12 cellular contexts compared by ENCODE assay signal in the genomic region with DNA sequence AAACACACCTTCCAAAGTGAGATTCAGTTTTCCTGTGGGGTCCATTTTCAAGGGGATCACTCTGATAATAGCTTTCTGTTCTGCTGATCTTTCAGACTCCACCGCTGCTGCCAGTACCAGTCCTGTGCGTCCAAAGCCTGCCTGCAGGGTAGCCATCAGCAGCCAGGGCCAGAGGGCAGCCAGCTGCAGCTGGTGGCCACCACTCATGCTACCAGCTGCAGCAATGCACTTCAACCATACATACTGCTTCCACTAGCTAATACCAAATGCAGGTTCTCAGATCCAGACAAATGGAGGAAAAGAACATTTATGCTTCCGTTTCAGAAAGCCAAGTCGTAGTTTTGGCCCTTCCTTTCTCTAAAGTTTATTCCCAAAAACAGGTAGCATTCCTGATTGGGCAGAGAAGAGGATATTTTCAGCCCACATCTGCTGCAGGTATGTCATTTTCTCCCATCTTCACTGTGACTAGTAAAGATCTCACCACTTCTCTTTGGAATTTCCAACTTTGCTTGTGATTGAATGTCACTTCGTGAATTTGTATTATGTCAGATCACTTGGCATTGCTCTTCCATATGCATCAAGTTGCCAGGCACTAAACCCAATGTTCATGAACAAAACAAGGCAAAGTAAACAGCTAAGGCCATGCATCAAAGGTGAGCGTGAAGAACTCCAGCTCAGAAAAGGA. TPM values are rescaled to one million over a fixed set of nuclear protein-coding genes. Genes with fewer than 3 reads are reported as not detected.
DNase-seq lines count a peak whose midpoint lies in the region; ATAC-seq and TF ChIP-seq lines count a peak whose summit lies in the region.
"Had no signal": no experiment of that assay in that cellular context is flagged by ENCODE, and none has a peak within 500 bp of the region (broad histone marks: within the 10 kb centered on the region; RNA-seq: fewer than 3 reads in every experiment).

No MANE protein-coding gene starts in this region.

- TF ChIP-seq CTCF in C4-2B (conservative IDR thresholded peaks at IDR 0.05): no peak

- H3K36me3 Mint-ChIP-seq in IgD-negative memory B cell: no peaks in the 10 kb centered on the region
- H3K36me3 Mint-ChIP-seq in memory B cell: no peaks in the 10 kb centered on the region
- no peaks in the 10 kb centered on the region for H3K36me3 Mint-ChIP-seq in activated CD4-positive, alpha-beta memory T cell treated with anti-CD3 and anti-CD28 coated beads for 36 hours

- H3K9ac ChIP-seq in duodenal mucosa (ENCODE audit: low read depth in 1 of 2, low read length in 2 of 2): peak overlapping the region; percentile 53 to 91
- H3K9ac ChIP-seq: BLaER1 treated with 17β-estradiol and CSF1 and Interleukin-3, amounts not matched to agents 10 nM and 100 nM had no signal

- no peaks in the 10 kb centered on the region for H3K36me3 ChIP-seq in duodenal mucosa (ENCODE audit: control insufficient read depth in 1 of 2, insufficient read depth in 2 of 2, low read length in 2 of 2)
- H3K36me3 ChIP-seq: BLaER1 treated with 17β-estradiol and CSF1 and Interleukin-3, amounts not matched to agents 10 nM and 100 nM had no signal

- H3K9me3 ChIP-seq in duodenal mucosa (ENCODE audit: control insufficient read depth in 1 of 2, low read length in 2 of 2): no peaks in the 10 kb centered on the region
- H3K9me3 ChIP-seq: BLaER1 treated with 17β-estradiol and CSF1 and Interleukin-3, amounts not matched to agents 10 nM and 100 nM had no signal

- no peak for ATAC-seq in memory B cell (ENCODE audit: low read depth)
- ATAC-seq in GM21528 (IDR thresholded peaks at IDR 0.05; ENCODE audit: low FRiP score, unreplicated experiment): no peak
- no peak for ATAC-seq in GM19467 (IDR thresholded peaks at IDR 0.05; ENCODE audit: unreplicated experiment)

- peak overlapping the region; percentile 69 to 73 for H3K4me3 ChIP-seq in duodenal mucosa (ENCODE audit: low read depth in 1 of 2, low read length in 2 of 2)
- H3K4me3 ChIP-seq: BLaER1 treated with 17β-estradiol and CSF1 and Interleukin-3, amounts not matched to agents 10 nM and 100 nM had no signal

- POLR2A ChIA-PET in activated CD4-positive, alpha-beta memory T cell treated with anti-CD3 and anti-CD28 coated beads for 36 hours (lab: Charles Lee): interaction anchor here (0.7 to 1.9 kb wide), 3 partner anchors 35 to 83 kb away, joined by 4 to 5 read pairs (median 5); no protein-coding TSS in a partner anchor

- peak overlapping the region in 2 of 3 donors; percentile 8 to 48 for H3K27ac Mint-ChIP-seq in IgD-negative memory B cell
- H3K27ac Mint-ChIP-seq in memory B cell: peak overlapping the region; percentile 73
- H3K27ac Mint-ChIP-seq in activated CD4-positive, alpha-beta memory T cell treated with anti-CD3 and anti-CD28 coated beads for 36 hours: no peak overlapping the region

- intact Hi-C loops in activated CD4-positive, alpha-beta memory T cell treated with anti-CD3 and anti-CD28 coated beads for 36 hours (cut with micrococcal nuclease): loop anchor here (2.0 to 5.0 kb wide), 2 partner anchors 33 to 113 kb away; no protein-coding TSS in a partner anchor

- H3K9me3 Mint-ChIP-seq in IgD-negative memory B cell (no peaks in the 10 kb centered on the region), memory B cell (no peaks in the 10 kb centered on the region)
- H3K9me3 Mint-ChIP-seq in activated CD4-positive, alpha-beta memory T cell treated with anti-CD3 and anti-CD28 coated beads for 36 hours: no peaks in the 10 kb centered on the region

- H3K4me3 Mint-ChIP-seq in IgD-negative memory B cell (no peak overlapping the region), memory B cell (no peak overlapping the region)
- H3K4me3 Mint-ChIP-seq in activated CD4-positive, alpha-beta memory T cell treated with anti-CD3 and anti-CD28 coated beads for 36 hours: no peak overlapping the region

- peaks cover 8 to 14% of the 10 kb centered on the region in 2 donors for H3K4me1 ChIP-seq in duodenal mucosa (ENCODE audit: control insufficient read depth in 1 of 2, insufficient read depth in 2 of 2, low read length in 2 of 2)

- CTCF ChIA-PET in activated CD4-positive, alpha-beta memory T cell treated with anti-CD3 and anti-CD28 coated beads for 36 hours (lab: Charles Lee): interaction anchor here (0.6 to 10.3 kb wide), 7 partner anchors 11 to 111 kb away, joined by 3 to 133 read pairs (median 5); a partner anchor contains a TSS

- DNase-seq in memory B cell (ENCODE audit: low spot score in 2 of 2): no peak
- DNase-seq in medulla oblongata (ENCODE audit: extremely low spot score): no peak
- DNase-seq in activated CD4-positive, alpha-beta memory T cell treated with anti-CD3 and anti-CD28 coated beads for 36 hours: no peak
- DNase-seq: activated CD4-positive, CD25-positive, alpha-beta regulatory T cell; NCI-H187; stimulated activated CD4-positive, alpha-beta T cell treated with anti-CD3 and anti-CD28 coated beads, Interleukin-2, amount 100 ng/mL, for 48 hours had no signal

- H3K27ac ChIP-seq in C4-2B: peak overlapping the region; percentile 40; the same call in 1 of the 2 replicates
- peak overlapping the region; percentile 6 for H3K27ac ChIP-seq in duodenal mucosa (ENCODE audit: low read depth, low read length)
- H3K27ac ChIP-seq: BLaER1 treated with 17β-estradiol and CSF1 and Interleukin-3, amounts not matched to agents 10 nM and 100 nM had no signal

- peaks cover 0 to 19% (median 9%) of the 10 kb centered on the region in 3 donors for H3K4me1 Mint-ChIP-seq in IgD-negative memory B cell
- peaks cover 8% of the 10 kb centered on the region for H3K4me1 Mint-ChIP-seq in memory B cell
- peaks cover 32% of the 10 kb centered on the region for H3K4me1 Mint-ChIP-seq in activated CD4-positive, alpha-beta memory T cell treated with anti-CD3 and anti-CD28 coated beads for 36 hours (ENCODE audit: low read depth)

- H3K27me3 Mint-ChIP-seq in IgD-negative memory B cell: no peaks in the 10 kb centered on the region
- H3K27me3 Mint-ChIP-seq in memory B cell: no peaks in the 10 kb centered on the region
- no peaks in the 10 kb centered on the region for H3K27me3 Mint-ChIP-seq in activated CD4-positive, alpha-beta memory T cell treated with anti-CD3 and anti-CD28 coated beads for 36 hours

- H3K27me3 ChIP-seq in duodenal mucosa (ENCODE audit: control insufficient read depth in 1 of 2, insufficient read depth in 2 of 2, low read length in 2 of 2): no peaks in the 10 kb centered on the region
- H3K27me3 ChIP-seq: BLaER1 treated with 17β-estradiol and CSF1 and Interleukin-3, amounts not matched to agents 10 nM and 100 nM had no signal

RNA-seq across cellular contexts. Expression of a gene that starts 1.8 kb away (rescaled TPM):
- 0.15 TPM for polyA plus RNA-seq in IgD-negative memory B cell
- under 1 TPM; 0.39 to 0.93 TPM for total RNA-seq in activated CD4-positive, alpha-beta memory T cell treated with anti-CD3 and anti-CD28 coated beads for 36 hours
